In the genomic region with DNA sequence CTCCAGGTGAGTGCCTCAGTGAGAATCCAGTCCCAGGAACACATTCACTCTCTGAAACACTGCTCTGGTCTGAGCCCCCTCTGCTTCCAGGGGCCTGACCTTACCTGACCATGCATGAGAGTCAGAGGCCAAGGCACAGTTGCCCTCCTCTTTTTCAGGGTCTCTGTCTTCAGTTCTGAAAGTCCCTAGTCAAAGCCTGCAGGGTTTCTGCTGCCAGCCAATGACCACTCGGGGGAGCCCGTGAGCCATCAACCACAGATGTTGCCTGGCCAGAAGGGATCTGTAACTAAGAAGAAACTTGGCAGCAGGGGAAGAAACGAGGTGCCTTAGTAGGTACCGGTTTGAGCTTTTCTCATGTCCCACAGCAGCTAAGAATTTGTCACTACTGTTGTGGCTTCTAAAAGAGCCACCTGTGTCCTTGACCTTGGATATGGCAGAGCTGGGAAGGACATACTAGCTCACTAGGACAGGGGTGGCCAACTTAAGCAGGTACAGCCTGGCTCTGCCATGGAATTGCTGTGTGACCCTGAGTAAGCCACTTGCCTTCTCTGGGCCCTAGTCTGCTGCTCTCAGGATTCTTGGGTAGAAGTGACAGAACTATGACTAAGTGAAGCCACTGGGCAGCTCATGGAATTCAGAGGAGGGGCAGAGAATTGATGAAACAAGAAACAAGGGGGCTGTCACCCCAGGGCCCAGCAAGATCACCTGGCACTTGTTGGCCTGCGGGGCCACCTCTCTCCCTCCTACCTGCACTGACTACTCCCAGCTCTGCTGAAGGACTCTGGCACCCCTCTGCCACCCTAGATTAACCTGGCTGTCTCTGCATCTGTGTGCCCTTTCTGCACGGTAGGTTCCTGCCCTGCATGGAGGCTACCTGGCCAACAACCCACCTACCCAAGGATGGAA, we compare ENCODE assay signal across 8 cellular contexts.
DNase-seq lines count a peak whose midpoint lies in the region; ATAC-seq, FAIRE-seq and TF ChIP-seq lines count a peak whose summit lies in the region.

No MANE protein-coding gene starts in this region.

- no peak overlapping the region for H2AFZ ChIP-seq in endothelial cell of umbilical vein (ENCODE audit: low read depth, low read length)

- H3K9ac ChIP-seq in endothelial cell of umbilical vein (replicated peaks; ENCODE audit: extremely low read depth, insufficient read depth, low read length) = no peak overlapping the region

- peak; percentile 5 for DNase-seq in DMS53 treated with DMSO at 0.1 percent for 48 hours (lab: John Stamatoyannopoulos, UW; ENCODE audit: unreplicated experiment)
- DNase-seq in HFF-Myc (ENCODE audit: extremely low read depth, low read depth) = peak; percentile 30
- DNase-seq in NCI-H526 (lab: John Stamatoyannopoulos, UW) = peak; percentile 68 to 85
- peak; percentile 85 for DNase-seq in activated CD8-positive, alpha-beta memory T cell treated with anti-CD3 and anti-CD28 coated beads for 24 hours
- peak; percentile 69 for DNase-seq in endothelial cell of umbilical vein (ENCODE audit: low read depth, low spot score)
- DNase-seq in mesothelial cell of epicardium (ENCODE audit: low spot score in 2 of 2, unreplicated experiment in 2 of 2) = peak; percentile 64 to 90
- peak; percentile 22 to 32 for DNase-seq in stimulated activated CD8-positive, alpha-beta memory T cell treated with anti-CD3 and anti-CD28 coated beads, Interleukin-2, amount 100 ng/mL, for 1 hour (ENCODE audit: low read depth in 2 of 2)

- H3K27me3 Mint-ChIP-seq in mesothelial cell of epicardium (ENCODE audit: low read depth) = peaks cover 79% of the 10 kb centered on the region

- intact Hi-C loops in endothelial cell of umbilical vein (cut with micrococcal nuclease) = loop anchor here (1.0 to 2.0 kb wide), 3 partner anchors 385 to 820 kb away; no protein-coding TSS in a partner anchor

- no peaks in the 10 kb centered on the region for H3K36me3 ChIP-seq in endothelial cell of umbilical vein (ENCODE audit: control insufficient read depth in 2 of 2, extremely low read depth in 1 of 2, insufficient read depth in 2 of 2, low read length in 2 of 2)

- H3K9me3 Mint-ChIP-seq in mesothelial cell of epicardium = no peaks in the 10 kb centered on the region

- H3K36me3 Mint-ChIP-seq in mesothelial cell of epicardium = no peaks in the 10 kb centered on the region

- no peak overlapping the region for H3K4me2 ChIP-seq in endothelial cell of umbilical vein (ENCODE audit: insufficient read depth, low read length)

- CTCF ChIA-PET in endothelial cell of umbilical vein (lab: Charles Lee) = interaction anchor here (1.0 to 6.7 kb wide), 8 partner anchors 9 to 821 kb away, joined by 4 to 122 read pairs (median 12); no protein-coding TSS in a partner anchor

- ATAC-seq in GM19023 (IDR thresholded peaks at IDR 0.05; ENCODE audit: unreplicated experiment) = no peak

- H3K4me3 Mint-ChIP-seq in mesothelial cell of epicardium = no peak overlapping the region

- H3K4me1 ChIP-seq in endothelial cell of umbilical vein (ENCODE audit: control insufficient read depth, extremely low read depth, insufficient read depth, low read length) = no peaks in the 10 kb centered on the region

- H3K4me3 ChIP-seq in HFF-Myc (replicated peaks; ENCODE audit: low read depth, low read length) (no peak overlapping the region), endothelial cell of umbilical vein (replicated peaks in 1 of 3; ENCODE audit: insufficient read depth in 1 of 3, low read depth in 1 of 3, low read length in 3 of 3) (no peak overlapping the region)

- no peaks in the 10 kb centered on the region for H4K20me1 ChIP-seq in endothelial cell of umbilical vein (replicated peaks; ENCODE audit: control insufficient read depth, extremely low read depth, insufficient read depth, low read length)

- H3K27ac Mint-ChIP-seq in mesothelial cell of epicardium = no peak overlapping the region

- no peaks in the 10 kb centered on the region for H3K9me1 ChIP-seq in endothelial cell of umbilical vein (replicated peaks; ENCODE audit: control insufficient read depth, extremely low read depth, insufficient read depth, low read length)

- H3K27me3 ChIP-seq in endothelial cell of umbilical vein (ENCODE audit: control insufficient read depth in 2 of 2, insufficient read depth in 2 of 2, low read length in 2 of 2) = peaks cover 0 to 1% of the 10 kb centered on the region in 2 experiments

- no TSS peak for BruUV-seq in endothelial cell of umbilical vein (replicated peaks; lab: Mats Ljungman, UMichigan)

- H3K27ac ChIP-seq in endothelial cell of umbilical vein (ENCODE audit: insufficient read depth, low read depth, low read length) = no peak overlapping the region

- dilution Hi-C loops in endothelial cell of umbilical vein (cut with MboI; ENCODE audit: extremely low pct_ligation_motif_present, low sequenced_read_pairs) = no loop called here

- peak; percentile 92 for TF ChIP-seq CTCF in HFF-Myc (IDR thresholded peaks at IDR 0.05; ENCODE audit: low read depth, low read length, missing control alignments)
- peak; percentile 83 to 89 for TF ChIP-seq CTCF in endothelial cell of umbilical vein (IDR thresholded peaks at IDR 0.05; ENCODE audit: extremely low read depth in 1 of 2, insufficient read depth in 1 of 2, low read depth in 1 of 2, low read length in 2 of 2)
- TF ChIP-seq CTCF in mesothelial cell of epicardium (IDR thresholded peaks at IDR 0.05; ENCODE audit: unreplicated experiment) = peak; percentile 71

- POLR2A ChIA-PET in endothelial cell of umbilical vein (lab: Charles Lee) = no interaction called here

- no peak for TF ChIP-seq POLR2A in endothelial cell of umbilical vein (IDR thresholded peaks at IDR 0.05; ENCODE audit: low read depth, low read length)

- no peaks in the 10 kb centered on the region for H3K9me3 ChIP-seq in endothelial cell of umbilical vein (replicated peaks; ENCODE audit: control insufficient read depth, insufficient read depth, low read length)

- peak; percentile 84 for FAIRE-seq in endothelial cell of umbilical vein (lab: Jason Lieb, UNC)

- no peaks in the 10 kb centered on the region for H3K79me2 ChIP-seq in endothelial cell of umbilical vein (ENCODE audit: control insufficient read depth, insufficient read depth, low read length)

- peaks cover 4% of the 10 kb centered on the region for H3K4me1 Mint-ChIP-seq in mesothelial cell of epicardium

TF ChIP-seq in endothelial cell of umbilical vein, 7 proteins besides CTCF, POLR2A, EP300 and RAD21:
- TF ChIP-seq FOS (IDR thresholded peaks at IDR 0.05; ENCODE audit: borderline replicate concordance, insufficient read depth, low read length) = no peak
- no peak for TF ChIP-seq EZH2 (IDR thresholded peaks at IDR 0.05; ENCODE audit: borderline replicate concordance, low read depth, low read length, severe bottlenecking)
- TF ChIP-seq MYC (IDR thresholded peaks at IDR 0.05; ENCODE audit: low read depth, low read length) = no peak
- TF ChIP-seq, protein P1, sequence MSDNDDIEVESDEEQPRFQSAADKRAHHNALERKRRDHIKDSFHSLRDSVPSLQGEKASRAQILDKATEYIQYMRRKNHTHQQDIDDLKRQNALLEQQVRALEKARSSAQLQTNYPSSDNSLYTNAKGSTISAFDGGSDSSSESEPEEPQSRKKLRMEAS (IDR thresholded peaks at IDR 0.05; ENCODE audit: insufficient read depth, insufficient read length) = no peak
- no peak for TF ChIP-seq JUN (IDR thresholded peaks at IDR 0.05; ENCODE audit: borderline replicate concordance, insufficient read depth, insufficient read length, low read depth)
- TF ChIP-seq POLR2AphosphoS5 (IDR thresholded peaks at IDR 0.05; ENCODE audit: insufficient read depth, low read depth, low read length) = no peak
- no peak for TF ChIP-seq GATA2 (IDR thresholded peaks at IDR 0.05; ENCODE audit: insufficient read depth, insufficient read length, low read depth, low read length)

Comparison
In these comparisons a context has a peak if more than half of its experiments do, and no peak if none do; other contexts are left out.
1. DNase-seq: peak in every context shown above with its lines; median percentile 85 in activated CD8-positive, alpha-beta memory T cell treated with anti-CD3 and anti-CD28 coated beads for 24 hours; 77 in mesothelial cell of epicardium; 76 in NCI-H526; 69 in endothelial cell of umbilical vein; 30 in HFF-Myc; 27 in stimulated activated CD8-positive, alpha-beta memory T cell treated with anti-CD3 and anti-CD28 coated beads, Interleukin-2, amount 100 ng/mL, for 1 hour; 5 in DMS53 treated with DMSO at 0.1 percent for 48 hours.